In the genomic region with DNA sequence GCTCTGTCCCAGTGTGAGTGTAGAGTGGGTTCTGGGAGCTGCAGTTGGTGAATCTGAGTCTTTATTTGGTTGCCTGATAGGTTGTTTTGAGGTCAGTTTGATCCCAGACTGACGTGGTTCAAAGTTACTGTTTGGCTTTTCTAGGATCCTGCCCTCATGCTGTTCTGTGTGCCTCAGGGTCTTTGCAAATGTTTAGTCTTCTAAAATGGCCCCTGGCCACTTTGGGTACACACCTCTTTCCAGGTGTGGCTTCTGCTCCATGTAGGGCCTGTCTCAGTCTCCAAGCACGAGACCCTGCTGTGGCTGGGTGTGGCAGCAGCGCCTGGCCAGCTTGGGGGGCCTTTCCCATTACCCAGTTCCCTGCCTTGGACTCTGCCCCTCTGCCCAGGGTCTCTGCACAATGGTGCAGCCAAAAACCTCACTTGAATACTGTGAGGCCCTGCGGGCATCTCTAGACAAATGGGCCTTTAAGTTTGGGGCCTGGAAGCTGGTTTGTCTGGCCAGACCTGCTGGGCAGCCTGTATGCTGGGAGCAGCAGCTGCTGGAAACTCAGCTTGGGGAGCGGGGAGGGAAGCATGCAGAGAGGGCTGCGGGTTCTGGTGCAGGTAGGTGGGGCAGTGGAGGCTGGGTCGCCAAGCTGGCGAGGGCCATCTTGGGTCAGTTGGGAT, we compare ENCODE assay signal across 18 cellular contexts. TPM values are rescaled to one million over a fixed set of nuclear protein-coding genes. Genes with fewer than 3 reads are reported as not detected.
DNase-seq lines count a peak whose midpoint lies in the region; ATAC-seq, FAIRE-seq and TF ChIP-seq lines count a peak whose summit lies in the region.
"Had no signal": no experiment of that assay in that cellular context is flagged by ENCODE, and none has a peak within 500 bp of the region (broad histone marks: within the 10 kb centered on the region; RNA-seq: fewer than 3 reads in every experiment).

No MANE protein-coding gene starts in this region.

- no peak overlapping the region for H3K9ac ChIP-seq in HepG2 (ENCODE audit: insufficient read depth, low read depth, low read length)
- H3K9ac ChIP-seq in neural progenitor cell = no peak overlapping the region
- H3K9ac ChIP-seq: GM23248 had no signal

- peaks cover 38% of the 10 kb centered on the region for H4K20me1 ChIP-seq in HepG2 (ENCODE audit: insufficient read depth, low read length)
- peaks cover 99% of the 10 kb centered on the region for H4K20me1 ChIP-seq in neural progenitor cell (ENCODE audit: low read depth)

- in situ Hi-C loops in HepG2 (cut with HindIII; ENCODE audit: extremely low pct_ligation_motif_present, low pct_unique_long_range_greater_than_20kb) = no loop called here

- H3K9me3 ChIP-seq in HepG2 (ENCODE audit: low read length) (no peaks in the 10 kb centered on the region), right lobe of liver (no peaks in the 10 kb centered on the region), neural progenitor cell (ENCODE audit: low read depth) (no peaks in the 10 kb centered on the region), vagina (no peaks in the 10 kb centered on the region)

- H3K4me3 ChIP-seq in HepG2 (replicated peaks in 1 of 3; ENCODE audit: insufficient read depth in 1 of 3, low read depth in 2 of 3, low read length in 3 of 3) (no peak overlapping the region), right lobe of liver (no peak overlapping the region), epithelial cell of esophagus (ENCODE audit: low read length) (peak overlapping the region; percentile 25), neural progenitor cell (no peak overlapping the region), vagina (no peak overlapping the region)
- H3K4me3 ChIP-seq: GM23248 had no signal

- H3K27me3 ChIP-seq in HepG2 (ENCODE audit: control insufficient read depth in 1 of 2, insufficient read depth in 2 of 2, low read length in 2 of 2) (no peaks in the 10 kb centered on the region), right lobe of liver (no peaks in the 10 kb centered on the region), neural progenitor cell (no peaks in the 10 kb centered on the region), vagina (no peaks in the 10 kb centered on the region)

- H2AFZ ChIP-seq in HepG2 (ENCODE audit: low read length) = no peak overlapping the region
- H2AFZ ChIP-seq in neural progenitor cell (replicated peaks) = no peak overlapping the region
- H2AFZ ChIP-seq: GM23248 had no signal

- no peak for TF ChIP-seq RAD21 in HepG2 (CRISPR knock-in tag; IDR thresholded peaks at IDR 0.05)

- peak; percentile 57 for FAIRE-seq in HepG2 (lab: Jason Lieb, UNC)
- FAIRE-seq: colon, GM18507 had no signal

- H3K27me3 Mint-ChIP-seq in neural progenitor cell (ENCODE audit: insufficient read depth, low read depth) = peaks cover 3% of the 10 kb centered on the region
- H3K27me3 Mint-ChIP-seq in endothelial cell (ENCODE audit: unreplicated experiment) = peaks cover 16% of the 10 kb centered on the region

- H3K27ac ChIP-seq in HepG2 (ENCODE audit: extremely low read length, insufficient read depth, low read length) (peak overlapping the region; percentile 38), right lobe of liver (peak overlapping the region in 1 of 3 donors; percentile 13), neural progenitor cell (no peak overlapping the region), vagina (peak overlapping the region; percentile 33)
- H3K27ac ChIP-seq: GM23248 had no signal

- H3K79me2 ChIP-seq in HepG2 (ENCODE audit: insufficient read depth, low read length) (peaks cover 77% of the 10 kb centered on the region), neural progenitor cell (ENCODE audit: low read depth) (peaks cover 75% of the 10 kb centered on the region)

- H3K4me2 ChIP-seq in HepG2 (ENCODE audit: low read depth, low read length) (peak overlapping the region; percentile 30), neural progenitor cell (no peak overlapping the region)

- TF ChIP-seq CTCF in HepG2 (CRISPR knock-in tag; IDR thresholded peaks at IDR 0.05) (no peak), right lobe of liver (IDR thresholded peaks at IDR 0.05) (no peak), epithelial cell of esophagus (IDR thresholded peaks at IDR 0.05; ENCODE audit: insufficient read depth, low read depth, low read length, missing control alignments) (no peak), neural progenitor cell (IDR thresholded peaks at IDR 0.05) (no peak), vagina (IDR thresholded peaks at IDR 0.05) (no peak), endothelial cell (IDR thresholded peaks at IDR 0.05; ENCODE audit: unreplicated experiment) (no peak)

- peak; percentile 15; the same call in 2 of the 3 replicates for ATAC-seq in HepG2
- no peak for ATAC-seq in right lobe of liver
- ATAC-seq: activated CD4-positive, alpha-beta T cell treated with anti-CD3 and anti-CD28 coated beads for 36 hours; T-helper 17 cell had no signal

- DNase-seq in HepG2 (ENCODE audit: low spot score) = no peak
- DNase-seq in right lobe of liver = no peak
- peak; percentile 87 for DNase-seq in epithelial cell of esophagus (ENCODE audit: low read depth)
- DNase-seq in neural progenitor cell (ENCODE audit: low spot score) = no peak
- no peak for DNase-seq in vagina (ENCODE audit: extremely low spot score in 2 of 2)
- DNase-seq in activated CD4-positive, alpha-beta T cell treated with anti-CD3 and anti-CD28 coated beads, Interleukin-2, amount 50 U/mL, for 1 hour = no peak
- DNase-seq in endothelial cell (ENCODE audit: low spot score) = no peak
- DNase-seq in activated naive CD4-positive, alpha-beta T cell treated with anti-CD3 and anti-CD28 coated beads, Interleukin-2, amount 50 U/mL, for 16 hours = no peak
- DNase-seq: activated CD4-positive, alpha-beta T cell treated with anti-CD3 and anti-CD28 coated beads for 36 hours; activated T-cell treated with anti-CD3 and anti-CD28 coated beads, Interleukin-2, amount 50 U/mL, for 1 hour; GM23248; NCI-H1092; NCI-H446; nephron progenitor cell; T-helper 17 cell had no signal

- WGBS in HepG2 (ENCODE audit: low lambda C conversion rate) = 92% methylated on average over 5 of the region's 8 CpGs
- 59% methylated on average over 3 of the region's 8 CpGs for WGBS in right lobe of liver (ENCODE audit: insufficient coverage, low coverage, low lambda C conversion rate, missing lambda C conversion rate)

- H3K4me3 Mint-ChIP-seq in neural progenitor cell (peak overlapping the region; percentile 31), endothelial cell (ENCODE audit: unreplicated experiment) (no peak overlapping the region)
- H3K4me3 Mint-ChIP-seq: activated CD4-positive, alpha-beta T cell treated with anti-CD3 and anti-CD28 coated beads for 36 hours; nephron progenitor cell; stimulated activated naive CD8-positive, alpha-beta T cell treated with anti-CD3 and anti-CD28 coated beads, Interleukin-15, Interleukin-2, amounts not matched to agents 100 ng/mL and 50 ng/mL, for 24 hours; T-helper 17 cell had no signal

- intact Hi-C loops in HepG2 (cut with micrococcal nuclease; ENCODE audit: unreplicated experiment) = no loop called here
- intact Hi-C loops in right lobe of liver (cut with DNase I) = no loop called here
- intact Hi-C loops in vagina (cut with DNase I) = loop anchor here (10.0 kb wide), 1 partner anchor 108 kb away; no protein-coding TSS in a partner anchor

- peaks cover 39% of the 10 kb centered on the region for H3K4me1 Mint-ChIP-seq in neural progenitor cell
- H3K4me1 Mint-ChIP-seq in endothelial cell (ENCODE audit: unreplicated experiment) = peaks cover 49% of the 10 kb centered on the region

- TF ChIP-seq EP300 in HepG2 (IDR thresholded peaks at IDR 0.05; ENCODE audit: low read depth in 2 of 2, low read length in 2 of 2) (no peak), HepG2 (CRISPR knock-in tag; IDR thresholded peaks at IDR 0.05; ENCODE audit: borderline replicate concordance) (no peak)

- no TSS peak for BruUV-seq in HepG2 (replicated peaks; lab: Mats Ljungman, UMichigan)

- no peaks in the 10 kb centered on the region for H3K9me3 Mint-ChIP-seq in neural progenitor cell
- no peaks in the 10 kb centered on the region for H3K9me3 Mint-ChIP-seq in endothelial cell (ENCODE audit: unreplicated experiment)
- H3K9me3 Mint-ChIP-seq: nephron progenitor cell; stimulated activated naive CD8-positive, alpha-beta T cell treated with anti-CD3 and anti-CD28 coated beads, Interleukin-15, Interleukin-2, amounts not matched to agents 100 ng/mL and 50 ng/mL, for 24 hours had no signal

- POLR2A ChIA-PET in HepG2 (lab: Yijun Ruan, JAX) = interaction anchor here (8.6 kb wide), 1 partner anchor 11 kb away, joined by 87 read pairs; no protein-coding TSS in a partner anchor

- H3K36me3 ChIP-seq in HepG2 (replicated peaks in 1 of 2; ENCODE audit: control insufficient read depth in 1 of 2, insufficient read depth in 2 of 2, low read length in 2 of 2) = peaks cover 15 to 31% of the 10 kb centered on the region in 2 experiments; a peak in 4 of 5 replicates
- H3K36me3 ChIP-seq in right lobe of liver = no peaks in the 10 kb centered on the region
- no peaks in the 10 kb centered on the region for H3K36me3 ChIP-seq in neural progenitor cell
- no peaks in the 10 kb centered on the region for H3K36me3 ChIP-seq in vagina

- CTCF ChIA-PET in HepG2 (lab: Yijun Ruan, JAX; ENCODE audit: low intra/inter-chr PET ratio, low total read pairs) = no interaction called here

- H3K4me1 ChIP-seq in HepG2 (ENCODE audit: insufficient read depth, low read length) = peaks cover 76% of the 10 kb centered on the region
- peaks cover 0 to 65% (median 21%) of the 10 kb centered on the region in 4 donors for H3K4me1 ChIP-seq in right lobe of liver
- H3K4me1 ChIP-seq in neural progenitor cell = peaks cover 23% of the 10 kb centered on the region
- peaks cover 76% of the 10 kb centered on the region for H3K4me1 ChIP-seq in vagina

- H3K27ac Mint-ChIP-seq in neural progenitor cell (no peak overlapping the region), endothelial cell (ENCODE audit: unreplicated experiment) (no peak overlapping the region)
- H3K27ac Mint-ChIP-seq: activated CD4-positive, alpha-beta T cell treated with anti-CD3 and anti-CD28 coated beads for 36 hours; stimulated activated naive CD8-positive, alpha-beta T cell treated with anti-CD3 and anti-CD28 coated beads, Interleukin-15, Interleukin-2, amounts not matched to agents 100 ng/mL and 50 ng/mL, for 24 hours had no signal

- H3K36me3 Mint-ChIP-seq in neural progenitor cell (peaks cover 21% of the 10 kb centered on the region), endothelial cell (ENCODE audit: low read depth, unreplicated experiment) (peaks cover 20% of the 10 kb centered on the region)

- TF ChIP-seq POLR2A in HepG2 (IDR thresholded peaks at IDR 0.05; ENCODE audit: insufficient read depth in 1 of 2, low read depth in 2 of 2, low read length in 2 of 2) = no peak
- no peak for TF ChIP-seq POLR2A in right lobe of liver (IDR thresholded peaks at IDR 0.05)
- TF ChIP-seq POLR2A in vagina (IDR thresholded peaks at IDR 0.05) = no peak

- peaks cover 8% of the 10 kb centered on the region for H3F3A ChIP-seq in neural progenitor cell (ENCODE audit: low read depth)

RNA-seq across cellular contexts. Expression of a gene that starts 5.6 kb away (rescaled TPM):
- total RNA-seq in HepG2 (2016; rRNA removed; fragmentation: Illumina TruSeq; extraction: Trizol) (47.3 and 55.9 TPM in 2 replicates), right lobe of liver (100 to 1,000 TPM in 4 of 6 experiments, 10 to 100 TPM in 2; 97.1 to 252 (median 160) TPM), neural progenitor cell (ENCODE audit: low replicate concordance) (71.1 and 119 TPM in 2 replicates), vagina (139 TPM), endothelial cell (ENCODE audit: unreplicated experiment) (145 TPM)
- total RNA-seq in HepG2 (2016; cell fraction: cytosol; rRNA removed; fragmentation: Illumina TruSeq; extraction: Trizol; ENCODE audit: low read depth) = 6.1 and 8.9 TPM in 2 replicates
- total RNA-seq in HepG2 (2016; cell fraction: insoluble cytoplasmic fraction; rRNA removed; fragmentation: Illumina TruSeq; extraction: Trizol) = 38.1 and 54.3 TPM in 2 replicates
- 30.4 and 36.7 TPM in 2 replicates for total RNA-seq in HepG2 (2016; cell fraction: membrane; rRNA removed; fragmentation: Illumina TruSeq; extraction: Trizol)
- 76.8 and 90.3 TPM in 2 replicates for total RNA-seq in HepG2 (2016; cell fraction: nucleus; rRNA removed; fragmentation: Illumina TruSeq; extraction: Trizol)
- 167 and 213 TPM in 2 replicates for polyA plus RNA-seq in HepG2 (2011; rRNA removed)
- 119 and 128 TPM in 2 replicates for polyA plus RNA-seq in HepG2 (2011; cell fraction: cytosol; rRNA removed)
- 229 and 238 TPM in 2 replicates for polyA plus RNA-seq in HepG2 (2011; cell fraction: nucleus; rRNA removed)
- 125 and 182 TPM in 2 replicates for polyA plus RNA-seq in HepG2 (2012)
- 5.7 and 6.0 TPM in 2 replicates for polyA plus RNA-seq in HepG2 (2016; cell fraction: cytosol; fragmentation: Illumina TruSeq; extraction: Trizol; ENCODE audit: low read depth)
- 37.1 and 51.8 TPM in 2 replicates for polyA plus RNA-seq in HepG2 (2016; cell fraction: insoluble cytoplasmic fraction; fragmentation: Illumina TruSeq; extraction: Trizol; ENCODE audit: low read depth)
- polyA plus RNA-seq in HepG2 (2016; cell fraction: membrane; fragmentation: Illumina TruSeq; extraction: Trizol; ENCODE audit: low read depth) = 13.5 and 17.9 TPM in 2 replicates
- 139 and 140 TPM in 2 replicates for polyA plus RNA-seq in HepG2 (2016; cell fraction: nucleus; fragmentation: Illumina TruSeq; extraction: Trizol; ENCODE audit: insufficient read depth, low read depth)
- polyA minus RNA-seq in HepG2 (2011; rRNA and poly(A)+ RNA removed; ENCODE audit: low replicate concordance) = 212 and 690 TPM in 2 replicates
- 137 and 178 TPM in 2 replicates for polyA minus RNA-seq in HepG2 (2011; cell fraction: cytosol; rRNA and poly(A)+ RNA removed)
- 83.0 and 106 TPM in 2 replicates for polyA minus RNA-seq in HepG2 (2011; cell fraction: nucleus; rRNA and poly(A)+ RNA removed)
